28 cellular contexts compared by ENCODE assay signal in the genomic region with DNA sequence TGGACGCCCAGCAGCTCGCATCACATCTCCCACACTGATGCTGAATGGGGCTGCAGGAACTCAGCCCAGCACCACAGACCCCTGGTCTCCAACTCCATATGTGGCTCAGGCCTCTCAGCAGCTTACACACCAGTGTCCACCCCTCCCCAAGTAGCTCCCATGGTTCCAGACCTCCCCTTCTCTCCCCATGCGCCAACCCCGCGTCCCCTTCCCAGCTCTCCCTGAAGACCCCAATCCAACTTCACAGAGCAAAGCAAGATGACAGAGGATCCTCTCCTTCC.
"Had no signal": no experiment of that assay in that cellular context is flagged by ENCODE, and none has a peak within 500 bp of the region (broad histone marks: within the 10 kb centered on the region; RNA-seq: fewer than 3 reads in every experiment).

No MANE protein-coding gene starts in this region.

- H3K27ac Mint-ChIP-seq: activated CD8-positive, alpha-beta T cell treated with anti-CD3 and anti-CD28 coated beads for 36 hours; activated naive CD4-positive, alpha-beta T cell treated with anti-CD3 and anti-CD28 coated beads, Interleukin-2, amount 50 U/mL, for 24 hours; activated naive CD8-positive, alpha-beta T cell treated with anti-CD3 and anti-CD28 coated beads for 36 hours; activated naive CD8-positive, alpha-beta T cell treated with anti-CD3 and anti-CD28 coated beads, Interleukin-2, amount 50 U/mL, for 24 hours; activated T-helper 17 cell treated with anti-CD3 and anti-CD28 coated beads, Interleukin-2, amount 50 U/mL, for 72 hours; T-cell; T-helper 1 cell treated with Interleukin-12 subunit alpha and Interleukin-12 subunit beta and Interleukin-4 antibody, amounts not matched to agents 30 μg/mL and 1 μg/mL, for 36 hours; T-helper 2 cell treated with Interferon-gamma antibody and Interleukin-4, amounts not matched to agents 5 μg/mL and 100 μg/mL, for 36 hours had no signal

- ATAC-seq: activated CD8-positive, alpha-beta T cell treated with anti-CD3 and anti-CD28 coated beads for 36 hours; activated naive CD8-positive, alpha-beta T cell treated with anti-CD3 and anti-CD28 coated beads, Interleukin-2, amount 50 U/mL, for 24 hours; activated T-helper 17 cell treated with anti-CD3 and anti-CD28 coated beads, Interleukin-2, amount 50 U/mL, for 72 hours; body of pancreas; T-cell had no signal

- H3K9me3 ChIP-seq: adrenal gland, body of pancreas had no signal

- H3K9me3 Mint-ChIP-seq: activated CD8-positive, alpha-beta T cell treated with anti-CD3 and anti-CD28 coated beads for 36 hours; activated naive CD4-positive, alpha-beta T cell treated with anti-CD3 and anti-CD28 coated beads, Interleukin-2, amount 50 U/mL, for 24 hours; activated naive CD8-positive, alpha-beta T cell treated with anti-CD3 and anti-CD28 coated beads for 36 hours; activated naive CD8-positive, alpha-beta T cell treated with anti-CD3 and anti-CD28 coated beads, Interleukin-2, amount 50 U/mL, for 24 hours; activated T-cell treated with anti-CD3 and anti-CD28 coated beads, Interleukin-2, amount 50 U/mL, for 4 hours; activated T-helper 17 cell treated with anti-CD3 and anti-CD28 coated beads, Interleukin-2, amount 50 U/mL, for 72 hours; T-cell; T-helper 1 cell treated with Interleukin-12 subunit alpha and Interleukin-12 subunit beta and Interleukin-4 antibody, amounts not matched to agents 30 μg/mL and 1 μg/mL, for 36 hours; T-helper 2 cell treated with Interferon-gamma antibody and Interleukin-4, amounts not matched to agents 5 μg/mL and 100 μg/mL, for 36 hours had no signal

- H3K36me3 ChIP-seq: adrenal gland had no signal

- H3K36me3 Mint-ChIP-seq: activated naive CD4-positive, alpha-beta T cell treated with anti-CD3 and anti-CD28 coated beads, Interleukin-2, amount 50 U/mL, for 24 hours; activated naive CD8-positive, alpha-beta T cell treated with anti-CD3 and anti-CD28 coated beads for 36 hours; T-cell had no signal

- H3K4me3 Mint-ChIP-seq: activated CD8-positive, alpha-beta T cell treated with anti-CD3 and anti-CD28 coated beads for 36 hours; activated naive CD4-positive, alpha-beta T cell treated with anti-CD3 and anti-CD28 coated beads, Interleukin-2, amount 50 U/mL, for 24 hours; activated naive CD8-positive, alpha-beta T cell treated with anti-CD3 and anti-CD28 coated beads for 36 hours; activated naive CD8-positive, alpha-beta T cell treated with anti-CD3 and anti-CD28 coated beads, Interleukin-2, amount 50 U/mL, for 24 hours; activated T-cell treated with anti-CD3 and anti-CD28 coated beads, Interleukin-2, amount 50 U/mL, for 4 hours; activated T-helper 17 cell treated with anti-CD3 and anti-CD28 coated beads, Interleukin-2, amount 50 U/mL, for 72 hours; T-cell; T-helper 1 cell treated with Interleukin-12 subunit alpha and Interleukin-12 subunit beta and Interleukin-4 antibody, amounts not matched to agents 30 μg/mL and 1 μg/mL, for 36 hours; T-helper 2 cell treated with Interferon-gamma antibody and Interleukin-4, amounts not matched to agents 5 μg/mL and 100 μg/mL, for 36 hours had no signal

- H3K4me1 ChIP-seq: adrenal gland, body of pancreas had no signal

- H3K27me3 ChIP-seq: adrenal gland, body of pancreas had no signal

- H3K27ac ChIP-seq: adrenal gland, body of pancreas, epithelial cell of prostate had no signal

- H3K4me1 Mint-ChIP-seq: activated naive CD4-positive, alpha-beta T cell treated with anti-CD3 and anti-CD28 coated beads, Interleukin-2, amount 50 U/mL, for 24 hours; activated naive CD8-positive, alpha-beta T cell treated with anti-CD3 and anti-CD28 coated beads, Interleukin-2, amount 50 U/mL, for 24 hours; activated T-helper 17 cell treated with anti-CD3 and anti-CD28 coated beads, Interleukin-2, amount 50 U/mL, for 72 hours had no signal

- DNase-seq: activated CD4-positive, alpha-beta T cell treated with anti-CD3 and anti-CD28 coated beads for 4 hours; activated CD4-positive, alpha-beta T cell treated with anti-CD3 and anti-CD28 coated beads, Interleukin-2, amount 50 U/mL, for 1 hour; activated CD4-positive, alpha-beta T cell treated with anti-CD3 and anti-CD28 coated beads, Interleukin-2, amount 50 U/mL, for 48 hours; activated CD4-positive, CD25-positive, alpha-beta regulatory T cell; activated CD4-positive, CD25-positive, alpha-beta regulatory T cell treated with anti-CD3 and anti-CD28 coated beads, Interleukin-2, amount 50 U/mL, for 72 hours; activated CD8-positive, alpha-beta memory T cell treated with anti-CD3 and anti-CD28 coated beads for 24 hours; activated CD8-positive, alpha-beta T cell treated with anti-CD3 and anti-CD28 coated beads for 36 hours; activated effector memory CD4-positive, alpha-beta T cell treated with Interleukin-2 at 50 U/mL for 16 hours; activated gamma-delta T cell treated with Interleukin-2 at 50 U/mL for 16 hours; activated naive CD4-positive, alpha-beta T cell treated with Interleukin-2 at 50 U/mL for 16 hours; activated naive CD8-positive, alpha-beta T cell treated with anti-CD3 and anti-CD28 coated beads for 36 hours; activated naive CD8-positive, alpha-beta T cell treated with anti-CD3 and anti-CD28 coated beads, Interleukin-2, amount 50 U/mL, for 24 hours; activated T-cell treated with anti-CD3 and anti-CD28 coated beads, Interleukin-2, amount 50 U/mL, for 4 hours; adrenal gland; amygdala; aorta; body of pancreas; caudate nucleus; effector CD8-positive, alpha-beta T cell; foreskin fibroblast; SW 1271; T-cell; T1000 had no signal

- H3K4me3 ChIP-seq: adrenal gland, body of pancreas had no signal
